Comparison of ENCODE assay signal across 8 cellular contexts in the genomic region with DNA sequence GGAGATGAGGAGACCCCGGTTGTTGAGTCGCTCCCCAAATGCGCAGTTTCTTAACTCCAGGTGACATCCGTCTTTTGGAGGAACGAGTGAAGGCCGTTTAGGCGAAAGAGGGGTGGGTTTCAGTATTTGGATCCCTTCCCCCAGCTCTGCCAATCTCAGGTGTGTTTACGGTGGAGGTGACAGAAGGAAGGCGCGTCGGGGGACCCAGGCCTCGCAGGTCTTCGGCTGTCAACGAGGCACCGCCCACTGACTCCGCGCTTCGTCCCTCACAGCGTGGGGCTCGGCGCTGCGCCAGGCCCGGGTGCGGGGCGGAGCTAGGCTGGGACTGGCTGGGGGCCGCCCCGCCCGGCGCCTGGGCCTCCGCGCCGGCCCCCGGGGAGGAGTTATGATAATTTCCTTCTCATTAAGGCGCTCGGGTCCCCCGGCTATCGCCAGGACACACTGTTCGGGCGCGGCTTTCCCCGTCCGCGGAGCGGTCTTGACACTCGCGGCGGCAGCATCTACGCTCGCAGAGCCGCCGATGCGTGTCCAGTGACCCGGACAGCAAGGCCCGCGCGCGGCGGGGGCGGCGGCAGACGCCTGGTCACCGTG. TPM values are rescaled to one million over a fixed set of nuclear protein-coding genes. Genes with fewer than 3 reads are reported as not detected.
DNase-seq lines count a peak whose midpoint lies in the region; ATAC-seq and TF ChIP-seq lines count a peak whose summit lies in the region.

A gene (plus strand): TSS at position 434 of the 591 bp plus-strand sequence. CDS start 239 bp downstream, outside the sequence.

- H3K27me3 ChIP-seq in A673 (replicated peaks; ENCODE audit: insufficient read depth, low read depth, low read length, poor library complexity) (peaks cover 100% of the 10 kb centered on the region), dorsolateral prefrontal cortex (peaks cover 5 to 100% (median 91%) of the 10 kb centered on the region in 45 donors), thoracic aorta (replicated peaks; ENCODE audit: insufficient read depth) (peaks cover 10% of the 10 kb centered on the region)

- peak; percentile 76 for DNase-seq in A673 (ENCODE audit: low spot score)
- peak; percentile 81 for DNase-seq in GM13977 (ENCODE audit: low spot score)
- peak; percentile 97 for DNase-seq in RPMI7951 (ENCODE audit: low read depth)
- DNase-seq in dorsolateral prefrontal cortex = no peak
- DNase-seq in memory B cell (ENCODE audit: low spot score in 2 of 2) = no peak
- no peak for DNase-seq in thoracic aorta (ENCODE audit: low spot score)

- peaks cover 17% of the 10 kb centered on the region for H3K27me3 Mint-ChIP-seq in memory B cell

- no peaks in the 10 kb centered on the region for H3K9me3 Mint-ChIP-seq in memory B cell

- CTCF ChIA-PET in A673 (lab: Charles Lee) = interaction anchor here (1.1 kb wide), 1 partner anchor 9 kb away, joined by 3 read pairs; no protein-coding TSS in a partner anchor

- ATAC-seq in memory B cell (ENCODE audit: low read depth) = no peak
- ATAC-seq in thoracic aorta (ENCODE audit: insufficient number of reproducible peaks, low FRiP score, low read depth) = no peak
- ATAC-seq in GM18502 (IDR thresholded peaks at IDR 0.05; ENCODE audit: poor library complexity, unreplicated experiment) = no peak
- ATAC-seq in GM21390 (IDR thresholded peaks at IDR 0.05; ENCODE audit: unreplicated experiment) = no peak

- no peak within 1 kb of the TSS for H3K27ac ChIP-seq in A673 (ENCODE audit: low read depth, low read length, poor library complexity, severe bottlenecking)
- H3K27ac ChIP-seq in dorsolateral prefrontal cortex = peak within 1 kb of the TSS in 1 of 59 donors; percentile 1
- H3K27ac ChIP-seq in thoracic aorta = no peak within 1 kb of the TSS

- no peak for TF ChIP-seq CTCF in A673 (conservative IDR thresholded peaks at IDR 0.05; ENCODE audit: low read depth, low read length)
- no peak for TF ChIP-seq CTCF in GM13977 (IDR thresholded peaks at IDR 0.05; ENCODE audit: extremely low read depth, insufficient read depth, missing control alignments)
- no peak for TF ChIP-seq CTCF in dorsolateral prefrontal cortex (IDR thresholded peaks at IDR 0.05 in 54 of 56, conservative IDR thresholded peaks at IDR 0.05 in 2 of 56; ENCODE audit: low read depth in 1 of 56, partially characterized antibody in 56 of 56)
- TF ChIP-seq CTCF in thoracic aorta (IDR thresholded peaks at IDR 0.05) = no peak

- POLR2A ChIA-PET in A673 (lab: Charles Lee; ENCODE audit: low non-redundant PET) = no interaction called here

- no peaks in the 10 kb centered on the region for H3K36me3 Mint-ChIP-seq in memory B cell

- in situ Hi-C loops in GM13977 (cut with MboI; ENCODE audit: low pct_unique_long_range_greater_than_20kb, low sequenced_read_pairs, unreplicated experiment) = no loop called here

- peak within 1 kb of the TSS; percentile 29 for H3K4me3 Mint-ChIP-seq in memory B cell

- intact Hi-C loops in A673 (cut with micrococcal nuclease; ENCODE audit: unreplicated experiment) (loop anchor here (2.0 to 5.0 kb wide), 2 partner anchors 77 to 432 kb away; no protein-coding TSS in a partner anchor), dorsolateral prefrontal cortex (cut with DNase I) (no loop called here)

- BruUV-seq in A673 (replicated peaks; lab: Mats Ljungman, UMichigan) = no TSS peak

- no peak within 1 kb of the TSS for H3K27ac Mint-ChIP-seq in memory B cell

- peak within 1 kb of the TSS; percentile 38 for H3K4me3 ChIP-seq in A673 (ENCODE audit: low read depth, low read length, poor library complexity, severe bottlenecking)
- H3K4me3 ChIP-seq in dorsolateral prefrontal cortex = peak within 1 kb of the TSS; percentile 18 to 68 (median 51)
- peak within 1 kb of the TSS; percentile 65 for H3K4me3 ChIP-seq in thoracic aorta

- H3K9me3 ChIP-seq in A673 (ENCODE audit: low read depth, low read length, poor library complexity, severe bottlenecking) (no peaks in the 10 kb centered on the region), thoracic aorta (no peaks in the 10 kb centered on the region)

- H3K36me3 ChIP-seq in A673 (ENCODE audit: insufficient read depth, low read length, poor library complexity, severe bottlenecking) = no peaks in the 10 kb centered on the region
- H3K36me3 ChIP-seq in thoracic aorta = no peaks in the 10 kb centered on the region

- H3K4me1 ChIP-seq in A673 (ENCODE audit: insufficient read depth, low read length, poor library complexity, severe bottlenecking) (peaks cover 13% of the 10 kb centered on the region), thoracic aorta (ENCODE audit: control insufficient read depth in 1 of 2, low read depth in 2 of 2) (peaks cover 17 to 44% of the 10 kb centered on the region in 2 donors)

- no peaks in the 10 kb centered on the region for H3K4me1 Mint-ChIP-seq in memory B cell

RNA-seq across cellular contexts. Expression of the gene that starts here (rescaled TPM):
- total RNA-seq in A673 (2021) = 0.11 TPM in 2 replicates
- total RNA-seq in RPMI7951 (2014; rRNA removed; shearing (Covaris generic)) = 104 and 106 TPM in 2 replicates
- total RNA-seq in dorsolateral prefrontal cortex = 1 to 10 TPM in 44 of 120 experiments, under 1 TPM in 74, not detected in 2; 0.22 to 4.0 (median 0.87) TPM
- total RNA-seq in thoracic aorta = 1 to 10 TPM in 1 of 2 donors, under 1 TPM in 1; 0.49 to 2.0 TPM

Comparison
In these comparisons a context has a peak if more than half of its experiments do, and no peak if none do; other contexts are left out.
1. RNA of the gene that starts here (total RNA-seq): 104 to 106 TPM in RPMI7951; 0.49 to 2.0 TPM in thoracic aorta, 0.22 to 4.0 TPM in dorsolateral prefrontal cortex and 0.11 TPM in A673; every median in the first group is over 10 times any median in the second.
2. Peak in DNase-seq and H3K4me3 ChIP-seq in A673; RNA of the gene not detected or under 1 TPM.
3. DNase-seq: peak in GM13977 (single experiment) and RPMI7951 (single experiment); none in dorsolateral prefrontal cortex (0 of 10), memory B cell (0 of 2) and thoracic aorta (single experiment).
4. Peak in every context shown above with its lines, with median percentiles within 50 percentile points of each other: H3K4me3 ChIP-seq.